16 cellular contexts compared by ENCODE assay signal in genomic region chr5:112733586-112733985, GRCh38.
"Had no signal": no experiment of that assay in that cellular context is flagged by ENCODE, and none has a peak within 500 bp of the region (broad histone marks: within the 10 kb centered on the region; RNA-seq: fewer than 3 reads in every experiment).

No MANE protein-coding gene starts in this region.

- H3K27me3 ChIP-seq: dorsolateral prefrontal cortex, esophagus squamous epithelium, heart left ventricle, right atrium auricular region, sigmoid colon, stomach had no signal

- H3K36me3 ChIP-seq: esophagus squamous epithelium, heart left ventricle, right atrium auricular region, sigmoid colon, stomach had no signal

- H3K27ac ChIP-seq: epithelial cell of prostate, esophagus squamous epithelium, heart left ventricle, right atrium auricular region, sigmoid colon, skin epidermis, stomach had no signal

- ATAC-seq: heart left ventricle; naive thymus-derived CD4-positive, alpha-beta T cell had no signal

- DNase-seq: cortex of kidney; dorsolateral prefrontal cortex; effector CD8-positive, alpha-beta T cell; esophagus squamous epithelium; heart left ventricle; hypothalamus; kidney glomerular epithelial cell; naive thymus-derived CD4-positive, alpha-beta T cell; posterior cingulate gyrus; sigmoid colon; stimulated activated naive CD4-positive, alpha-beta T cell; stomach; substantia nigra had no signal

- H3K9me3 ChIP-seq: esophagus squamous epithelium, heart left ventricle, right atrium auricular region, sigmoid colon, stomach had no signal

- H3K4me3 ChIP-seq: dorsolateral prefrontal cortex, esophagus squamous epithelium, heart left ventricle, right atrium auricular region, sigmoid colon, skin epidermis, stomach had no signal
